Comparison of ENCODE assay signal across 1 cellular context in genomic region chr5:142306077-142306502, GRCh38.
TF ChIP-seq lines count a peak whose summit lies in the region.

No MANE protein-coding gene starts in this region.

TF ChIP-seq in HepG2, 621 proteins besides CTCF, POLR2A, EP300 and RAD21 (continued from another document and continues in another):
- TF ChIP-seq ZNF691 (CRISPR knock-in tag; IDR thresholded peaks at IDR 0.05; ENCODE audit: borderline replicate concordance, low read depth) (no peak), CREBL2 (CRISPR knock-in tag; IDR thresholded peaks at IDR 0.05; ENCODE audit: borderline replicate concordance) (no peak), HOMEZ (CRISPR knock-in tag; IDR thresholded peaks at IDR 0.05; ENCODE audit: low read depth) (no peak), MATR3 (CRISPR knock-in tag; IDR thresholded peaks at IDR 0.05) (no peak), SMYD3 (CRISPR knock-in tag; IDR thresholded peaks at IDR 0.05) (no peak), ZBTB44 (CRISPR knock-in tag; IDR thresholded peaks at IDR 0.05) (no peak), SAFB2 (CRISPR knock-in tag; IDR thresholded peaks at IDR 0.05; ENCODE audit: borderline replicate concordance, low read depth) (no peak), ELF4 (CRISPR knock-in tag; IDR thresholded peaks at IDR 0.05; ENCODE audit: borderline replicate concordance) (no peak), GFI1 (CRISPR knock-in tag; IDR thresholded peaks at IDR 0.05; ENCODE audit: borderline replicate concordance) (peak; percentile 82; the same call in 1 of the 2 replicates), CCAR2 (optimal IDR thresholded peaks at IDR 0.05; ENCODE audit: low read depth, low read length) (no peak), ZMYM2 (CRISPR knock-in tag; IDR thresholded peaks at IDR 0.05) (no peak; the same call in 1 of the 2 replicates), PHF21A (CRISPR knock-in tag; IDR thresholded peaks at IDR 0.05) (peak; percentile 56; the same call in 1 of the 2 replicates), ZNF121 (CRISPR knock-in tag; IDR thresholded peaks at IDR 0.05) (no peak), ZFP90 (CRISPR knock-in tag; IDR thresholded peaks at IDR 0.05; ENCODE audit: borderline replicate concordance) (no peak), PPARG (CRISPR knock-in tag; conservative IDR thresholded peaks at IDR 0.05) (no peak), HOXA3 (CRISPR knock-in tag; IDR thresholded peaks at IDR 0.05) (0 out of 2 replicates have a peak, but pooled peaks have one; percentile 10), CENPBD1 (CRISPR knock-in tag; IDR thresholded peaks at IDR 0.05; ENCODE audit: borderline replicate concordance, low read depth) (no peak), ZBTB25 (CRISPR knock-in tag; IDR thresholded peaks at IDR 0.05) (no peak), KLF11 (CRISPR knock-in tag; IDR thresholded peaks at IDR 0.05) (no peak), ZNF205 (CRISPR knock-in tag; IDR thresholded peaks at IDR 0.05) (no peak), KAT7 (CRISPR knock-in tag; IDR thresholded peaks at IDR 0.05; ENCODE audit: borderline replicate concordance) (no peak), THAP8 (CRISPR knock-in tag; IDR thresholded peaks at IDR 0.05; ENCODE audit: borderline replicate concordance) (no peak), JUNB (CRISPR knock-in tag; IDR thresholded peaks at IDR 0.05; ENCODE audit: borderline replicate concordance) (no peak), ZNF761 (CRISPR knock-in tag; conservative IDR thresholded peaks at IDR 0.05) (no peak), ZHX2 (IDR thresholded peaks at IDR 0.05; ENCODE audit: low read depth) (no peak), ZHX2 (CRISPR knock-in tag; IDR thresholded peaks at IDR 0.05; ENCODE audit: borderline replicate concordance) (no peak), PCBP1 (IDR thresholded peaks at IDR 0.05; ENCODE audit: borderline replicate concordance, low read depth, low read length) (no peak), TAF15 (IDR thresholded peaks at IDR 0.05; ENCODE audit: low read depth, low read length, poor library complexity, severe bottlenecking) (no peak), REPIN1 (CRISPR knock-in tag; IDR thresholded peaks at IDR 0.05; ENCODE audit: borderline replicate concordance, low read depth) (peak; percentile 18; the same call in 1 of the 2 replicates), IKZF1 (IDR thresholded peaks at IDR 0.05) (no peak), ZNF160 (CRISPR knock-in tag; IDR thresholded peaks at IDR 0.05) (no peak), HIC2 (CRISPR knock-in tag; IDR thresholded peaks at IDR 0.05; ENCODE audit: low read depth) (no peak), FOXJ3 (CRISPR knock-in tag; IDR thresholded peaks at IDR 0.05; ENCODE audit: borderline replicate concordance) (no peak), ZKSCAN1 (IDR thresholded peaks at IDR 0.05; ENCODE audit: low read length) (no peak), PAF1 (CRISPR knock-in tag; IDR thresholded peaks at IDR 0.05) (no peak), CBX1 (IDR thresholded peaks at IDR 0.05; ENCODE audit: low read depth) (no peak), ESRRA (CRISPR knock-in tag; IDR thresholded peaks at IDR 0.05; ENCODE audit: low read depth) (no peak), ZNF501 (CRISPR knock-in tag; IDR thresholded peaks at IDR 0.05) (no peak), HES4 (CRISPR knock-in tag; IDR thresholded peaks at IDR 0.05; ENCODE audit: borderline replicate concordance) (no peak), SPEN (CRISPR knock-in tag; IDR thresholded peaks at IDR 0.05; ENCODE audit: low read depth) (no peak), ZBED4 (CRISPR knock-in tag; IDR thresholded peaks at IDR 0.05; ENCODE audit: borderline replicate concordance) (no peak), NR3C1 (CRISPR knock-in tag; IDR thresholded peaks at IDR 0.05) (no peak)
